1 cellular context compared by ENCODE assay signal in the genomic region with DNA sequence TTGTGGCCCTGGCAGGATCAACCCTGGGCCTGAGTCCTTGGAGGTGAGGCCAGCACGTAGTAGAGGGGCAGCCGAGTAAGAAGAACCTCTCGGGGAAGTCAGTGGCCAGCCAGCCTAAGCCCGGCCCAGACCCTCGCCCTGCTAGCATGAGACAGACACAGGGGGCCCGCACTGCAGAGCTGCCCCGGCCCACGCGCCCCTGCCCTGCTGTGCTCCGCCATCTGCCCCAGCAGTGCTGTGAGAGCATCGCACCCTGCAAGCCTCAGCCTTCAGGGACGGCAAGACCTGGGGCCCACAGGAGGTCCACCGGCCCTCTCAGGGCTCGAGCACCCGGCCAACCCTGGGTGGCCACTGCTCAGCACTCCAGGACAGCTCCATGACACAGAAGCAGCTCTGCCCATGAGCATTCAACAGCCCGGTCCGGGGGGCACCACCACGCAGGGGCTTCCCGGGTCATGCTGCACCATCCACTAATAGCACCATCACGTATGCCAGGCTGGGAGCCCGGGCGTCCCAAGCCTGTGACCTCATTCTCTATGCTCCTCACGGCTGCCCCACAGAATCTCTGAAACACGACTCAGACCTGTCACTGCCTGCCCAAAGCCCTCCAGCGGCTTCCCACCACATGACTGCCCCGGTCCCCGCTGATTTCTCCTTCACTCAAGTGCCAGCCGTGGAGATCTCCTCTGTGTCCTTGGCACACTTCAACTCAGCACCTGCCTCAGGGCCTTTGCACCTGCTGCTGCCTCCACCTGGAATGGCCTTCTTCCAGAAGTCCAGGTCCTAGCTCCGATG.
TF ChIP-seq lines count a peak whose summit lies in the region.

No MANE protein-coding gene starts in this region.

TF ChIP-seq in HepG2, 621 proteins besides CTCF, POLR2A, EP300 and RAD21:
- TF ChIP-seq ZNF501 (CRISPR knock-in tag; IDR thresholded peaks at IDR 0.05), result no peak
- TF ChIP-seq TEAD3 (CRISPR knock-in tag; optimal IDR thresholded peaks at IDR 0.05; ENCODE audit: borderline replicate concordance), result no peak
- no peak for TF ChIP-seq ZBTB20 (CRISPR knock-in tag; IDR thresholded peaks at IDR 0.05; ENCODE audit: borderline replicate concordance, low read depth)
- no peak for TF ChIP-seq TGIF2 (CRISPR knock-in tag; IDR thresholded peaks at IDR 0.05)
- TF ChIP-seq ZNF891 (CRISPR knock-in tag; IDR thresholded peaks at IDR 0.05), result no peak
- TF ChIP-seq NCOA5 (CRISPR knock-in tag; IDR thresholded peaks at IDR 0.05), result no peak
- TF ChIP-seq ZNF746 (CRISPR knock-in tag; IDR thresholded peaks at IDR 0.05), result no peak
- TF ChIP-seq ZSCAN12 (CRISPR knock-in tag; IDR thresholded peaks at IDR 0.05), result no peak
- no peak for TF ChIP-seq NFKB2 (CRISPR knock-in tag; IDR thresholded peaks at IDR 0.05; ENCODE audit: borderline replicate concordance)
- TF ChIP-seq, protein P1, sequence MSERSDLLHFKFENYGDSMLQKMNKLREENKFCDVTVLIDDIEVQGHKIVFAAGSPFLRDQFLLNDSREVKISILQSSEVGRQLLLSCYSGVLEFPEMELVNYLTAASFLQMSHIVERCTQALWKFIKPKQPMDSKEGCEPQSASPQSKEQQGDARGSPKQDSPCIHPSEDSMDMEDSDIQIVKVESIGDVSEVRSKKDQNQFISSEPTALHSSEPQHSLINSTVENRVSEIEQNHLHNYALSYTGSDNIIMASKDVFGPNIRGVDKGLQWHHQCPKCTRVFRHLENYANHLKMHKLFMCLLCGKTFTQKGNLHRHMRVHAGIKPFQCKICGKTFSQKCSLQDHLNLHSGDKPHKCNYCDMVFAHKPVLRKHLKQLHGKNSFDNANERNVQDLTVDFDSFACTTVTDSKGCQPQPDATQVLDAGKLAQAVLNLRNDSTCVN (CRISPR knock-in tag; IDR thresholded peaks at IDR 0.05; ENCODE audit: borderline replicate concordance), result no peak
- TF ChIP-seq, protein P2, sequence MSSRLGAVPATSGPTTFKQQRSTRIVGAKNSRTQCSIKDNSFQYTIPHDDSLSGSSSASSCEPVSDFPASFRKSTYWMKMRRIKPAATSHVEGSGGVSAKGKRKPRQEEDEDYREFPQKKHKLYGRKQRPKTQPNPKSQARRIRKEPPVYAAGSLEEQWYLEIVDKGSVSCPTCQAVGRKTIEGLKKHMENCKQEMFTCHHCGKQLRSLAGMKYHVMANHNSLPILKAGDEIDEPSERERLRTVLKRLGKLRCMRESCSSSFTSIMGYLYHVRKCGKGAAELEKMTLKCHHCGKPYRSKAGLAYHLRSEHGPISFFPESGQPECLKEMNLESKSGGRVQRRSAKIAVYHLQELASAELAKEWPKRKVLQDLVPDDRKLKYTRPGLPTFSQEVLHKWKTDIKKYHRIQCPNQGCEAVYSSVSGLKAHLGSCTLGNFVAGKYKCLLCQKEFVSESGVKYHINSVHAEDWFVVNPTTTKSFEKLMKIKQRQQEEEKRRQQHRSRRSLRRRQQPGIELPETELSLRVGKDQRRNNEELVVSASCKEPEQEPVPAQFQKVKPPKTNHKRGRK (CRISPR knock-in tag; IDR thresholded peaks at IDR 0.05), result no peak
- no peak for TF ChIP-seq ZNF841 (CRISPR knock-in tag; IDR thresholded peaks at IDR 0.05; ENCODE audit: borderline replicate concordance)
- no peak for TF ChIP-seq ZNF878 (CRISPR knock-in tag; IDR thresholded peaks at IDR 0.05)
- TF ChIP-seq, protein P3, sequence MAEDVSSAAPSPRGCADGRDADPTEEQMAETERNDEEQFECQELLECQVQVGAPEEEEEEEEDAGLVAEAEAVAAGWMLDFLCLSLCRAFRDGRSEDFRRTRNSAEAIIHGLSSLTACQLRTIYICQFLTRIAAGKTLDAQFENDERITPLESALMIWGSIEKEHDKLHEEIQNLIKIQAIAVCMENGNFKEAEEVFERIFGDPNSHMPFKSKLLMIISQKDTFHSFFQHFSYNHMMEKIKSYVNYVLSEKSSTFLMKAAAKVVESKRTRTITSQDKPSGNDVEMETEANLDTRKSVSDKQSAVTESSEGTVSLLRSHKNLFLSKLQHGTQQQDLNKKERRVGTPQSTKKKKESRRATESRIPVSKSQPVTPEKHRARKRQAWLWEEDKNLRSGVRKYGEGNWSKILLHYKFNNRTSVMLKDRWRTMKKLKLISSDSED (CRISPR knock-in tag; IDR thresholded peaks at IDR 0.05), result no peak
- no peak for TF ChIP-seq ZNF737 (CRISPR knock-in tag; IDR thresholded peaks at IDR 0.05; ENCODE audit: borderline replicate concordance)
- no peak for TF ChIP-seq JUND (CRISPR knock-in tag; IDR thresholded peaks at IDR 0.05)
- no peak for TF ChIP-seq SIX1 (CRISPR knock-in tag; IDR thresholded peaks at IDR 0.05; ENCODE audit: borderline replicate concordance)
- TF ChIP-seq ZBTB7A (CRISPR knock-in tag; IDR thresholded peaks at IDR 0.05), result no peak
- TF ChIP-seq ZNF343 (CRISPR knock-in tag; IDR thresholded peaks at IDR 0.05), result no peak
- no peak for TF ChIP-seq GPN1 (CRISPR knock-in tag; IDR thresholded peaks at IDR 0.05; ENCODE audit: borderline replicate concordance)
TF ChIP-seq in HepG2: peak in this region for 0.
